9 cellular contexts compared by ENCODE assay signal in genomic region chr3:11300970-11301369, GRCh38.
DNase-seq lines count a peak whose midpoint lies in the region; ATAC-seq lines count a peak whose summit lies in the region.
"Had no signal": no experiment of that assay in that cellular context is flagged by ENCODE, and none has a peak within 500 bp of the region (broad histone marks: within the 10 kb centered on the region; RNA-seq: fewer than 3 reads in every experiment).

No MANE protein-coding gene starts in this region.

- peak; percentile 77 for ATAC-seq in HG02852 (IDR thresholded peaks at IDR 0.05; ENCODE audit: unreplicated experiment)
- ATAC-seq in stimulated activated effector memory CD8-positive, alpha-beta T cell treated with anti-CD3 and anti-CD28 coated beads, Interleukin-12 subunit alpha, Interleukin-12 subunit beta, amount 100 ng/mL, for 72 hours: peak; percentile 99

- DNase-seq in NCI-H2171 treated with DMSO at 0.1 percent for 48 hours (lab: John Stamatoyannopoulos, UW): peak; percentile 60
- no peak for DNase-seq in NCI-H2171 (lab: John Stamatoyannopoulos, UW)
- DNase-seq in OCI-M1 (lab: John Stamatoyannopoulos, UW): peak; percentile 21
- DNase-seq in stimulated activated effector memory CD8-positive, alpha-beta T cell treated with anti-CD3 and anti-CD28 coated beads, Interleukin-12 subunit alpha, Interleukin-12 subunit beta, amount 100 ng/mL, for 72 hours (ENCODE audit: low spot score in 2 of 2): no peak
- DNase-seq in NCI-H2029 (lab: John Stamatoyannopoulos, UW): no peak
- no peak for DNase-seq in UCSD-AML1 (lab: John Stamatoyannopoulos, UW; ENCODE audit: unreplicated experiment)
- no peak for DNase-seq in NCI-H146 treated with DMSO at 0.1 percent for 48 hours (lab: John Stamatoyannopoulos, UW; ENCODE audit: unreplicated experiment)
- DNase-seq: NCI-H187 had no signal

- no peaks in the 10 kb centered on the region for H3K9me3 Mint-ChIP-seq in stimulated activated effector memory CD8-positive, alpha-beta T cell treated with anti-CD3 and anti-CD28 coated beads, Interleukin-12 subunit alpha, Interleukin-12 subunit beta, amount 100 ng/mL, for 72 hours

- H3K36me3 Mint-ChIP-seq in stimulated activated effector memory CD8-positive, alpha-beta T cell treated with anti-CD3 and anti-CD28 coated beads, Interleukin-12 subunit alpha, Interleukin-12 subunit beta, amount 100 ng/mL, for 72 hours: peaks cover 73% of the 10 kb centered on the region

- H3K4me1 Mint-ChIP-seq in stimulated activated effector memory CD8-positive, alpha-beta T cell treated with anti-CD3 and anti-CD28 coated beads, Interleukin-12 subunit alpha, Interleukin-12 subunit beta, amount 100 ng/mL, for 72 hours: peaks cover 37% of the 10 kb centered on the region

- H3K4me3 Mint-ChIP-seq in stimulated activated effector memory CD8-positive, alpha-beta T cell treated with anti-CD3 and anti-CD28 coated beads, Interleukin-12 subunit alpha, Interleukin-12 subunit beta, amount 100 ng/mL, for 72 hours: peak overlapping the region; percentile 1

- peak overlapping the region; percentile 16 for H3K27ac Mint-ChIP-seq in stimulated activated effector memory CD8-positive, alpha-beta T cell treated with anti-CD3 and anti-CD28 coated beads, Interleukin-12 subunit alpha, Interleukin-12 subunit beta, amount 100 ng/mL, for 72 hours

Comparison
In these comparisons a context has a peak if more than half of its experiments do, and no peak if none do; other contexts are left out.
1. DNase-seq: peak in NCI-H2171 treated with DMSO at 0.1 percent for 48 hours (single experiment) and OCI-M1 (single experiment); none in NCI-H2171 (single experiment), stimulated activated effector memory CD8-positive, alpha-beta T cell treated with anti-CD3 and anti-CD28 coated beads, Interleukin-12 subunit alpha, Interleukin-12 subunit beta, amount 100 ng/mL, for 72 hours (0 of 2), NCI-H2029 (single experiment), UCSD-AML1 (single experiment) and NCI-H146 treated with DMSO at 0.1 percent for 48 hours (single experiment).